12 cellular contexts compared by ENCODE assay signal in genomic region chr1:219555802-219556201, GRCh38. TPM values are rescaled to one million over a fixed set of nuclear protein-coding genes. Genes with fewer than 3 reads are reported as not detected.
DNase-seq lines count a peak whose midpoint lies in the region; ATAC-seq and TF ChIP-seq lines count a peak whose summit lies in the region.
"Had no signal": no experiment of that assay in that cellular context is flagged by ENCODE, and none has a peak within 500 bp of the region (broad histone marks: within the 10 kb centered on the region; RNA-seq: fewer than 3 reads in every experiment).

No MANE protein-coding gene starts in this region.

- H3K27me3 ChIP-seq in breast epithelium (no peaks in the 10 kb centered on the region), right lobe of liver (no peaks in the 10 kb centered on the region), H7 (ENCODE audit: control insufficient read depth, insufficient read depth, low read length) (no peaks in the 10 kb centered on the region; the same call in 1 of the 2 replicates)
- H3K27me3 ChIP-seq: uterus had no signal

- intact Hi-C loops in MCF 10A (cut with micrococcal nuclease): no loop called here
- intact Hi-C loops in breast epithelium (cut with DNase I; ENCODE audit: low total_unique reads): no loop called here
- intact Hi-C loops in right lobe of liver (cut with DNase I): no loop called here

- H3K27ac ChIP-seq in breast epithelium: peak overlapping the region in 1 of 2 donors; percentile 21
- peak overlapping the region; percentile 25 for H3K27ac ChIP-seq in caudate nucleus (ENCODE audit: low read depth, low read length)
- no peak overlapping the region for H3K27ac ChIP-seq in right lobe of liver
- H3K27ac ChIP-seq: uterus had no signal

- TF ChIP-seq POLR2A in breast epithelium (IDR thresholded peaks at IDR 0.05): no peak
- no peak for TF ChIP-seq POLR2A in right lobe of liver (IDR thresholded peaks at IDR 0.05)

- CTCF ChIA-PET in MCF 10A (lab: Yijun Ruan, JAX): interaction anchor here (0.5 to 7.8 kb wide), 9 partner anchors 11 to 506 kb away, joined by 3 to 60 read pairs (median 3); no protein-coding TSS in a partner anchor

- no peaks in the 10 kb centered on the region for H3K36me3 Mint-ChIP-seq in MCF 10A (ENCODE audit: insufficient read depth, unreplicated experiment)
- H3K36me3 Mint-ChIP-seq: activated CD4-positive, alpha-beta memory T cell treated with anti-CD3 and anti-CD28 coated beads for 36 hours; naive thymus-derived CD4-positive, alpha-beta T cell had no signal

- peaks cover 52% of the 10 kb centered on the region for H3K27me3 Mint-ChIP-seq in MCF 10A (ENCODE audit: insufficient read depth, unreplicated experiment)
- H3K27me3 Mint-ChIP-seq: activated CD4-positive, alpha-beta memory T cell treated with anti-CD3 and anti-CD28 coated beads for 36 hours had no signal

- H3K27ac Mint-ChIP-seq in MCF 10A (ENCODE audit: low read depth, unreplicated experiment): no peak overlapping the region
- H3K27ac Mint-ChIP-seq: activated CD4-positive, alpha-beta memory T cell treated with anti-CD3 and anti-CD28 coated beads for 36 hours; naive thymus-derived CD4-positive, alpha-beta T cell had no signal

- H3K4me1 ChIP-seq in breast epithelium: no peaks in the 10 kb centered on the region
- H3K4me1 ChIP-seq in right lobe of liver: peaks cover 0 to 32% (median 3%) of the 10 kb centered on the region in 4 donors
- H3K4me1 ChIP-seq: uterus had no signal

- peaks cover 12% of the 10 kb centered on the region for H3K4me1 Mint-ChIP-seq in MCF 10A (ENCODE audit: insufficient read depth, unreplicated experiment)
- H3K4me1 Mint-ChIP-seq: naive thymus-derived CD4-positive, alpha-beta T cell had no signal

- ATAC-seq in right lobe of liver: peak in 3 of 4 donors; percentile 39 to 72 (median 63)
- ATAC-seq: naive thymus-derived CD4-positive, alpha-beta T cell had no signal

- H3K9me3 Mint-ChIP-seq in MCF 10A (ENCODE audit: unreplicated experiment): no peaks in the 10 kb centered on the region
- H3K9me3 Mint-ChIP-seq: activated CD4-positive, alpha-beta memory T cell treated with anti-CD3 and anti-CD28 coated beads for 36 hours had no signal

- peak; percentile 86 for DNase-seq in MCF 10A (ENCODE audit: unreplicated experiment)
- no peak for DNase-seq in breast epithelium (ENCODE audit: low spot score in 2 of 2)
- DNase-seq in caudate nucleus (lab: John Stamatoyannopoulos, UW): peak in 4 of 61 donors; percentile 1 to 2 (median 1)
- DNase-seq in right lobe of liver: no peak
- DNase-seq in activated naive CD4-positive, alpha-beta T cell treated with Interleukin-2 at 50 U/mL for 16 hours: no peak
- no peak for DNase-seq in H7
- no peak for DNase-seq in iPS-NIHi7 (ENCODE audit: extremely low spot score)
- DNase-seq in LoVo (ENCODE audit: low spot score): no peak
- DNase-seq: activated CD4-positive, alpha-beta memory T cell treated with anti-CD3 and anti-CD28 coated beads for 36 hours; naive thymus-derived CD4-positive, alpha-beta T cell; SIG-M5 had no signal

- POLR2A ChIA-PET in MCF 10A (lab: Yijun Ruan, JAX): interaction anchor here (0.5 to 1.0 kb wide), 2 partner anchors 14 to 181 kb away, joined by 3 to 4 read pairs; no protein-coding TSS in a partner anchor

- H3K9me3 ChIP-seq in breast epithelium (no peaks in the 10 kb centered on the region), right lobe of liver (no peaks in the 10 kb centered on the region)
- H3K9me3 ChIP-seq: uterus had no signal

- no peak overlapping the region for H3K4me3 Mint-ChIP-seq in MCF 10A (ENCODE audit: unreplicated experiment)
- H3K4me3 Mint-ChIP-seq: activated CD4-positive, alpha-beta memory T cell treated with anti-CD3 and anti-CD28 coated beads for 36 hours; naive thymus-derived CD4-positive, alpha-beta T cell had no signal

- TF ChIP-seq CTCF in MCF 10A (IDR thresholded peaks at IDR 0.05; ENCODE audit: unreplicated experiment) (no peak), breast epithelium (IDR thresholded peaks at IDR 0.05) (no peak), right lobe of liver (IDR thresholded peaks at IDR 0.05) (no peak)

- 34% methylated on average over 2 of the region's 2 CpGs for WGBS in right lobe of liver (ENCODE audit: insufficient coverage, low coverage, low lambda C conversion rate, missing lambda C conversion rate)

- H3K4me3 ChIP-seq in breast epithelium (no peak overlapping the region), right lobe of liver (no peak overlapping the region), H7 (ENCODE audit: insufficient read depth, low read depth, low read length) (no peak overlapping the region)
- H3K4me3 ChIP-seq: uterus had no signal

- H3K36me3 ChIP-seq in breast epithelium: no peaks in the 10 kb centered on the region
- H3K36me3 ChIP-seq in right lobe of liver: no peaks in the 10 kb centered on the region
- H3K36me3 ChIP-seq in H7 (replicated peaks; ENCODE audit: control insufficient read depth, insufficient read depth, low read length): no peaks in the 10 kb centered on the region
- H3K36me3 ChIP-seq: uterus had no signal

- BruUV-seq in MCF 10A (replicated peaks; lab: Mats Ljungman, UMichigan): no TSS peak

RNA-seq across cellular contexts. Expression of gene ZC3H11B, which starts 57.1 kb away (rescaled TPM):
- total RNA-seq in MCF 10A (2022) (0.15 TPM in 1 of 2 replicates, not detected in the other), breast epithelium (under 1 TPM in 1 of 3 donors, not detected in 2; 0.48 TPM), right lobe of liver (under 1 TPM in 3 of 6 experiments, not detected in 3; 0.12 to 0.37 (median 0.23) TPM)
- total RNA-seq in H7 (2014; rRNA removed; shearing (Covaris generic)): 0.07 TPM in 1 of 2 replicates, not detected in the other
- total RNA-seq: naive thymus-derived CD4-positive, alpha-beta T cell had no signal
